Comparison of ENCODE assay signal across 18 cellular contexts in genomic region chr5:112576298-112576925, GRCh38.
DNase-seq lines count a peak whose midpoint lies in the region; ATAC-seq and TF ChIP-seq lines count a peak whose summit lies in the region.
"Had no signal": no experiment of that assay in that cellular context is flagged by ENCODE, and none has a peak within 500 bp of the region (broad histone marks: within the 10 kb centered on the region; RNA-seq: fewer than 3 reads in every experiment).

No MANE protein-coding gene starts in this region.

- H3K27ac ChIP-seq in esophagus muscularis mucosa (replicated peaks in 1 of 4), result peak overlapping the region in 3 of 4 donors; percentile 14 to 44 (median 21)
- peak overlapping the region; percentile 24 for H3K27ac ChIP-seq in lower lobe of right lung
- H3K27ac ChIP-seq in skeletal muscle tissue (ENCODE audit: low read depth, low read length), result peak overlapping the region; percentile 56
- H3K27ac ChIP-seq: GM23248, KMS-11, spleen had no signal

- no peak for TF ChIP-seq POLR2A in esophagus muscularis mucosa (IDR thresholded peaks at IDR 0.05; ENCODE audit: low read depth)

- peak; percentile 14 for DNase-seq in GM03348 (ENCODE audit: low spot score)
- no peak for DNase-seq in esophagus muscularis mucosa (ENCODE audit: extremely low spot score)
- DNase-seq in lower lobe of right lung, result no peak
- no peak for DNase-seq in kidney tubule cell (ENCODE audit: low spot score)
- DNase-seq in NCI-H2081 treated with DMSO at 0.1 percent for 48 hours (lab: John Stamatoyannopoulos, UW), result no peak
- no peak for DNase-seq in MV-4-11 (lab: John Stamatoyannopoulos, UW)
- DNase-seq: activated CD4-positive, alpha-beta memory T cell treated with anti-CD3 and anti-CD28 coated beads for 36 hours; activated naive CD8-positive, alpha-beta T cell treated with anti-CD3 and anti-CD28 coated beads, Interleukin-2, amount 50 U/mL, for 24 hours; cerebellar nuclear complex; GM23248; NCI-H1105; occipital lobe; spleen; stimulated activated naive B cell treated with anti-CD40 and anti-IgM and Interleukin-4, amounts not matched to agents 10 μg/mL and 1 μg/mL and 100 μg/mL, for 72 hours; SW 1271 had no signal

- no peaks in the 10 kb centered on the region for H3K9me3 ChIP-seq in esophagus muscularis mucosa
- H3K9me3 ChIP-seq in lower lobe of right lung, result no peaks in the 10 kb centered on the region
- no peaks in the 10 kb centered on the region for H3K9me3 ChIP-seq in skeletal muscle tissue (ENCODE audit: control insufficient read depth in 3 of 3, low read length in 3 of 3)
- H3K9me3 ChIP-seq: spleen had no signal

- TF ChIP-seq CTCF in esophagus muscularis mucosa (IDR thresholded peaks at IDR 0.05) (no peak), lower lobe of right lung (IDR thresholded peaks at IDR 0.05) (no peak)

- H3K4me3 ChIP-seq in esophagus muscularis mucosa (no peak overlapping the region), lower lobe of right lung (no peak overlapping the region), skeletal muscle tissue (ENCODE audit: low read length in 3 of 3) (no peak overlapping the region)
- H3K4me3 ChIP-seq: GM23248, spleen had no signal

- ATAC-seq in lower lobe of right lung (no peak), GM21526 (IDR thresholded peaks at IDR 0.05; ENCODE audit: low FRiP score, unreplicated experiment) (no peak)
- ATAC-seq: activated naive CD8-positive, alpha-beta T cell treated with anti-CD3 and anti-CD28 coated beads, Interleukin-2, amount 50 U/mL, for 24 hours; stimulated activated naive B cell treated with anti-CD40 and anti-IgM and Interleukin-4, amounts not matched to agents 10 μg/mL and 1 μg/mL and 100 μg/mL, for 72 hours had no signal

- WGBS in esophagus muscularis mucosa, result 42% methylated on average over 3 of the region's 3 CpGs

- H3K36me3 ChIP-seq in esophagus muscularis mucosa, result no peaks in the 10 kb centered on the region
- no peaks in the 10 kb centered on the region for H3K36me3 ChIP-seq in lower lobe of right lung
- no peaks in the 10 kb centered on the region for H3K36me3 ChIP-seq in skeletal muscle tissue (ENCODE audit: control insufficient read depth in 3 of 3, insufficient read depth in 3 of 3, low read length in 3 of 3)
- H3K36me3 ChIP-seq: spleen had no signal

- H3K4me1 ChIP-seq in esophagus muscularis mucosa (peaks cover 0 to 14% (median 10%) of the 10 kb centered on the region in 4 donors), lower lobe of right lung (no peaks in the 10 kb centered on the region), skeletal muscle tissue (ENCODE audit: control insufficient read depth in 3 of 3, insufficient read depth in 3 of 3, low read length in 3 of 3) (peaks cover 5 to 11% (median 5%) of the 10 kb centered on the region in 3 donors)
- H3K4me1 ChIP-seq: spleen had no signal

- TF ChIP-seq EP300 in esophagus muscularis mucosa (IDR thresholded peaks at IDR 0.05), result no peak

- H3K27me3 ChIP-seq in esophagus muscularis mucosa (no peaks in the 10 kb centered on the region), lower lobe of right lung (ENCODE audit: low read depth) (no peaks in the 10 kb centered on the region), skeletal muscle tissue (ENCODE audit: control insufficient read depth in 3 of 3, insufficient read depth in 3 of 3, low read length in 3 of 3) (no peaks in the 10 kb centered on the region)
- H3K27me3 ChIP-seq: spleen had no signal

- H3K9ac ChIP-seq in skeletal muscle tissue (ENCODE audit: low read depth in 1 of 3, low read length in 3 of 3), result no peak overlapping the region
- H3K9ac ChIP-seq: GM23248, KMS-11 had no signal

- intact Hi-C loops in esophagus muscularis mucosa (cut with DNase I) (no loop called here), lower lobe of right lung (cut with DNase I) (no loop called here)
